8 cellular contexts compared by ENCODE assay signal in the genomic region with DNA sequence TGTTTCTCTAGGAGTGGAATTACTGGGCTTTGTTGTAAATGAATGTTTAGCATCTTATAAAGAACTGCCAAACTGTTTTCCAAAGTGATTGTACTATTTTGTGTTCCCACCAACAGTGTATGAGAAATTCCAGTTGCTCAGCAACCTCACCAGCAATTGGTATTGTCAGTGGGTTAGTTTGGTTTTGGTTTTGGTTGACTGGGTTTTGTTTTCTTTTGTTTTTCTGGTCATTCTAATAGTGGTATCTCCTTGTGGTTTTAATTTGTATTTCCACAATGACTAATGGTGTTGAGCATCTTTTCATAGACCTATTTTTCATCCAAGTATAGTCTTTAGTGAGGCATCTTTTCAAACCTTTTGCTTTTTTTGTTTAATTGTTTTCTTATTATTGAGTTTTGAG. TPM values are rescaled to one million over a fixed set of nuclear protein-coding genes. Genes with fewer than 3 reads are reported as not detected.
DNase-seq lines count a peak whose midpoint lies in the region; ATAC-seq lines count a peak whose summit lies in the region.

No MANE protein-coding gene starts in this region.

- H3K9me3 Mint-ChIP-seq in activated CD8-positive, alpha-beta memory T cell treated with anti-CD3 and anti-CD28 coated beads, Interleukin-2, amount 10 ng/mL, durations not matched to agents 7 days and 5 days (ENCODE audit: low read depth), result no peaks in the 10 kb centered on the region
- H3K9me3 Mint-ChIP-seq in stimulated activated naive B cell treated with anti-CD40 and anti-IgM and Interleukin-4, amounts not matched to agents 10 μg/mL and 1 μg/mL and 100 μg/mL, for 72 hours, result no peaks in the 10 kb centered on the region

- DNase-seq in activated CD8-positive, alpha-beta memory T cell treated with anti-CD3 and anti-CD28 coated beads, Interleukin-2, amount 10 ng/mL, durations not matched to agents 7 days and 5 days, result peak; percentile 61
- no peak for DNase-seq in activated CD8-positive, alpha-beta memory T cell treated with anti-CD3 and anti-CD28 coated beads for 24 hours
- peak; percentile 88 for DNase-seq in astrocyte of the hippocampus (ENCODE audit: low read depth, low spot score)
- no peak for DNase-seq in stimulated activated naive B cell treated with anti-CD40 and anti-IgM and Interleukin-4, amounts not matched to agents 10 μg/mL and 1 μg/mL and 100 μg/mL, for 72 hours
- DNase-seq in activated effector memory CD4-positive, alpha-beta T cell treated with anti-CD3 and anti-CD28 coated beads, Interleukin-2, amount 50 U/mL, for 16 hours, result no peak
- DNase-seq in SHP77 treated with DMSO at 0.1 percent for 48 hours (lab: John Stamatoyannopoulos, UW), result no peak
- DNase-seq in SKM-1 (lab: John Stamatoyannopoulos, UW; ENCODE audit: unreplicated experiment), result no peak

- peak overlapping the region; percentile 83 for H3K27ac Mint-ChIP-seq in activated CD8-positive, alpha-beta memory T cell treated with anti-CD3 and anti-CD28 coated beads, Interleukin-2, amount 10 ng/mL, durations not matched to agents 7 days and 5 days
- H3K27ac Mint-ChIP-seq in stimulated activated naive B cell treated with anti-CD40 and anti-IgM and Interleukin-4, amounts not matched to agents 10 μg/mL and 1 μg/mL and 100 μg/mL, for 72 hours, result peak overlapping the region; percentile 3

- peaks cover 10% of the 10 kb centered on the region for H3K27me3 Mint-ChIP-seq in activated CD8-positive, alpha-beta memory T cell treated with anti-CD3 and anti-CD28 coated beads, Interleukin-2, amount 10 ng/mL, durations not matched to agents 7 days and 5 days
- no peaks in the 10 kb centered on the region for H3K27me3 Mint-ChIP-seq in stimulated activated naive B cell treated with anti-CD40 and anti-IgM and Interleukin-4, amounts not matched to agents 10 μg/mL and 1 μg/mL and 100 μg/mL, for 72 hours

- peak overlapping the region; percentile 56 for H3K4me3 Mint-ChIP-seq in activated CD8-positive, alpha-beta memory T cell treated with anti-CD3 and anti-CD28 coated beads, Interleukin-2, amount 10 ng/mL, durations not matched to agents 7 days and 5 days
- H3K4me3 Mint-ChIP-seq in stimulated activated naive B cell treated with anti-CD40 and anti-IgM and Interleukin-4, amounts not matched to agents 10 μg/mL and 1 μg/mL and 100 μg/mL, for 72 hours, result no peak overlapping the region

- H3K4me1 Mint-ChIP-seq in activated CD8-positive, alpha-beta memory T cell treated with anti-CD3 and anti-CD28 coated beads, Interleukin-2, amount 10 ng/mL, durations not matched to agents 7 days and 5 days, result peaks cover 59% of the 10 kb centered on the region
- H3K4me1 Mint-ChIP-seq in stimulated activated naive B cell treated with anti-CD40 and anti-IgM and Interleukin-4, amounts not matched to agents 10 μg/mL and 1 μg/mL and 100 μg/mL, for 72 hours, result peaks cover 14 to 31% of the 10 kb centered on the region in 2 donors

- ATAC-seq in activated CD8-positive, alpha-beta memory T cell treated with anti-CD3 and anti-CD28 coated beads, Interleukin-2, amount 10 ng/mL, durations not matched to agents 7 days and 5 days, result peak; percentile 68
- ATAC-seq in HG03103 (IDR thresholded peaks at IDR 0.05; ENCODE audit: low read depth, unreplicated experiment), result peak; percentile 85
- peak; percentile 83 to 85 for ATAC-seq in stimulated activated naive B cell treated with anti-CD40 and anti-IgM and Interleukin-4, amounts not matched to agents 10 μg/mL and 1 μg/mL and 100 μg/mL, for 72 hours (replicated peaks)

- H3K36me3 Mint-ChIP-seq in activated CD8-positive, alpha-beta memory T cell treated with anti-CD3 and anti-CD28 coated beads, Interleukin-2, amount 10 ng/mL, durations not matched to agents 7 days and 5 days, result peaks cover 23% of the 10 kb centered on the region
- H3K36me3 Mint-ChIP-seq in stimulated activated naive B cell treated with anti-CD40 and anti-IgM and Interleukin-4, amounts not matched to agents 10 μg/mL and 1 μg/mL and 100 μg/mL, for 72 hours, result peaks cover 5 to 8% of the 10 kb centered on the region in 2 donors

- CTCF ChIA-PET in activated CD8-positive, alpha-beta memory T cell treated with anti-CD3 and anti-CD28 coated beads, Interleukin-2, amount 10 ng/mL, durations not matched to agents 7 days and 5 days (lab: Charles Lee), result interaction anchor here (0.9 to 2.4 kb wide), 3 partner anchors 9 to 18 kb away, joined by 3 to 12 read pairs (median 3); no protein-coding TSS in a partner anchor

RNA-seq across cellular contexts. Expression of a gene that starts 27.1 kb away (rescaled TPM):
- total RNA-seq in activated CD8-positive, alpha-beta memory T cell treated with anti-CD3 and anti-CD28 coated beads, Interleukin-2, amount 10 ng/mL, durations not matched to agents 7 days and 5 days, result 10 to 100 TPM in 1 of 2 experiments, 1 to 10 TPM in 1; 2.4 to 15.5 TPM

Comparison
In these comparisons a context has a peak if more than half of its experiments do, and no peak if none do; other contexts are left out.
1. DNase-seq: peak in activated CD8-positive, alpha-beta memory T cell treated with anti-CD3 and anti-CD28 coated beads, Interleukin-2, amount 10 ng/mL, durations not matched to agents 7 days and 5 days (single experiment) and astrocyte of the hippocampus (single experiment); none in activated CD8-positive, alpha-beta memory T cell treated with anti-CD3 and anti-CD28 coated beads for 24 hours (single experiment), stimulated activated naive B cell treated with anti-CD40 and anti-IgM and Interleukin-4, amounts not matched to agents 10 μg/mL and 1 μg/mL and 100 μg/mL, for 72 hours (single experiment), activated effector memory CD4-positive, alpha-beta T cell treated with anti-CD3 and anti-CD28 coated beads, Interleukin-2, amount 50 U/mL, for 16 hours (single experiment), SHP77 treated with DMSO at 0.1 percent for 48 hours (single experiment) and SKM-1 (single experiment).
2. Peak in every context shown above with its lines, with median percentiles within 50 percentile points of each other: ATAC-seq.